ENCODE assay signal across 8 cellular contexts in genomic region chr5:32710859-32711692, GRCh38. TPM values are rescaled to one million over a fixed set of nuclear protein-coding genes. Genes with fewer than 3 reads are reported as not detected.
A peak's percentile ranks its signal among the peaks of the same experiment; 100 is the strongest.
DNase-seq lines count a peak whose midpoint lies in the region; FAIRE-seq and TF ChIP-seq lines count a peak whose summit lies in the region.

NPR3 (plus strand) TSS chr5:32711321; CDS start chr5:32711777, 456 bp downstream.

- TF ChIP-seq CTCF in dorsolateral prefrontal cortex (IDR thresholded peaks at IDR 0.05 in 54 of 56, conservative IDR thresholded peaks at IDR 0.05 in 2 of 56; ENCODE audit: low read depth in 1 of 56, partially characterized antibody in 56 of 56) (no peak), transverse colon (IDR thresholded peaks at IDR 0.05) (no peak)

- peak within 1 kb of the TSS in 1 of 59 donors; percentile 11 for H3K27ac ChIP-seq in dorsolateral prefrontal cortex
- peak within 1 kb of the TSS; percentile 64 to 79 (median 74) for H3K27ac ChIP-seq in transverse colon

- 2% methylated on average over 14 to 44 of the region's 44 CpGs for WGBS in transverse colon (ENCODE audit: low coverage in 1 of 2), 2 donors

- H3K27me3 ChIP-seq in dorsolateral prefrontal cortex: peaks cover 3 to 60% (median 31%) of the 10 kb centered on the region in 45 donors
- H3K27me3 ChIP-seq in transverse colon: peaks cover 74% of the 10 kb centered on the region

- no peak for TF ChIP-seq POLR2A in transverse colon (IDR thresholded peaks at IDR 0.05)

- no peak for TF ChIP-seq EP300 in transverse colon (IDR thresholded peaks at IDR 0.05; ENCODE audit: low read depth)

- H3K9me3 ChIP-seq in transverse colon: no peaks in the 10 kb centered on the region

- H3K4me1 ChIP-seq in transverse colon: peaks cover 0 to 44% (median 18%) of the 10 kb centered on the region in 4 donors

- H3K4me3 ChIP-seq in dorsolateral prefrontal cortex (peak within 1 kb of the TSS; percentile 30 to 85 (median 62)), transverse colon (peak within 1 kb of the TSS; percentile 41 to 72 (median 53))

- DNase-seq in Daoy (ENCODE audit: low read depth): peak; percentile 10
- DNase-seq in NCI-H748 (lab: John Stamatoyannopoulos, UW; ENCODE audit: unreplicated experiment): peak; percentile 70
- no peak for DNase-seq in dorsolateral prefrontal cortex
- peak; percentile 42 to 57 for DNase-seq in lung microvascular endothelial cell (ENCODE audit: low read depth in 2 of 2)
- DNase-seq in transverse colon: peak; percentile 8
- DNase-seq in NCI-H774 (lab: John Stamatoyannopoulos, UW): no peak
- DNase-seq in RCC 7860 (ENCODE audit: low spot score): no peak
- no peak for DNase-seq in stimulated activated CD4-positive, alpha-beta T cell treated with anti-CD3 and anti-CD28 coated beads, Interleukin-4, amount 100 ng/mL, for 1 hour

- FAIRE-seq in RCC 7860 (lab: Jason Lieb, UNC): no peak

- in situ Hi-C loops in transverse colon (cut with MboI; ENCODE audit: low pct_ligation_motif_present in 1 of 4, low pct_unique_long_range_greater_than_20kb in 1 of 4, low sequenced_read_pairs in 3 of 4): loop anchor here in 3 of 4 donors (25.0 kb wide), 1 partner anchor 701 kb away; no protein-coding TSS in a partner anchor

- no peaks in the 10 kb centered on the region for H3K36me3 ChIP-seq in transverse colon

- intact Hi-C loops in dorsolateral prefrontal cortex (cut with DNase I) (loop anchor here in 1 of 2 donors (5.0 kb wide), 1 partner anchor 711 kb away; no protein-coding TSS in a partner anchor), transverse colon (cut with DNase I; ENCODE audit: low total_unique reads) (loop anchor here (10.0 kb wide), 2 partner anchors 574 to 694 kb away; no protein-coding TSS in a partner anchor)

RNA-seq across cellular contexts. Expression of gene NPR3, which starts in this region (rescaled TPM):
- 0.71 and 0.86 TPM in 2 replicates for total RNA-seq in Daoy (2014; rRNA removed; shearing (Covaris generic))
- total RNA-seq in dorsolateral prefrontal cortex (1 to 10 TPM in 62 of 120 experiments, under 1 TPM in 58; 0.19 to 4.6 (median 1.0) TPM), lung microvascular endothelial cell (under 0.01 and 0.22 TPM in 2 replicates), transverse colon (10 to 100 TPM in 1 of 4 donors, 1 to 10 TPM in 2, under 1 TPM in 1; 0.60 to 19.8 (median 3.8) TPM)

Comparison
In these comparisons a context has a peak if more than half of its experiments do, and no peak if none do; other contexts are left out.
1. Peak in DNase-seq in Daoy; RNA of the gene not detected or under 1 TPM.
2. Peak in DNase-seq in lung microvascular endothelial cell; RNA of the gene not detected or under 1 TPM.
3. DNase-seq: peak in NCI-H748 (single experiment) and transverse colon (single experiment); none in dorsolateral prefrontal cortex (0 of 10), NCI-H774 (single experiment), RCC 7860 (single experiment) and stimulated activated CD4-positive, alpha-beta T cell treated with anti-CD3 and anti-CD28 coated beads, Interleukin-4, amount 100 ng/mL, for 1 hour (single experiment).